18 cellular contexts compared by ENCODE assay signal in the genomic region with DNA sequence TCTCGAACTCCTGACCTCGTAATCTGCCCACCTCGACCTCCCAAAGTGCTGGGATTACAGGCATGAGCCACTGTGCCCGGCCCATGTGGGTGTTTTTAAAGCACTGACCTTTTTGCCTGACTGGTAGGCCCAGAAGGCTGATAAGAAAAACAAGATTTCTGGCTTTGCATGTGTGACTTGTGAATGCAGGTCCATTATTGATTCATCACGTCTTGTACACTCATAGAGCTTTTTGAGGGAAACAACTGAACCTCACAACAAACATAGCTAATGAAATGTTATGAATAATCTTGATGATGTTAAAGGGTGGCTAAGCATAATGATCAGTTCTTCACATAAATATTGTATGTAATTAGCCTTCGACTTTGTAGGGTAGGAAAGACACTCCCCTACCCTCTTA.
DNase-seq lines count a peak whose midpoint lies in the region; ATAC-seq and TF ChIP-seq lines count a peak whose summit lies in the region.
"Had no signal": no experiment of that assay in that cellular context is flagged by ENCODE, and none has a peak within 500 bp of the region (broad histone marks: within the 10 kb centered on the region; RNA-seq: fewer than 3 reads in every experiment).

No MANE protein-coding gene starts in this region.

- H3K4me3 Mint-ChIP-seq in osteocyte (ENCODE audit: unreplicated experiment) = no peak overlapping the region
- H3K4me3 Mint-ChIP-seq: CD8-positive, alpha-beta memory T cell; GM23338 had no signal

- H3K36me3 ChIP-seq in mammary epithelial cell (ENCODE audit: insufficient read depth, low read length) = no peaks in the 10 kb centered on the region
- no peaks in the 10 kb centered on the region for H3K36me3 ChIP-seq in breast epithelium
- no peaks in the 10 kb centered on the region for H3K36me3 ChIP-seq in esophagus muscularis mucosa
- H3K36me3 ChIP-seq in psoas muscle (ENCODE audit: insufficient read depth in 1 of 2, low read depth in 1 of 2) = no peaks in the 10 kb centered on the region
- H3K36me3 ChIP-seq: BLaER1 had no signal

- BruUV-seq in mammary epithelial cell (replicated peaks; lab: Mats Ljungman, UMichigan) = no TSS peak

- H3K4me3 ChIP-seq in mammary epithelial cell (replicated peaks in 1 of 3; ENCODE audit: insufficient read depth in 1 of 3, low read depth in 2 of 3, low read length in 3 of 3) (no peak overlapping the region), breast epithelium (no peak overlapping the region), esophagus muscularis mucosa (no peak overlapping the region), psoas muscle (no peak overlapping the region)
- H3K4me3 ChIP-seq: BLaER1, GM23338 had no signal

- no peak overlapping the region for H3K4me2 ChIP-seq in mammary epithelial cell (ENCODE audit: insufficient read depth, low read depth, low read length)
- H3K4me2 ChIP-seq: BLaER1, GM23338 had no signal

- in situ Hi-C loops in mammary epithelial cell (cut with MboI; ENCODE audit: low sequenced_read_pairs in 2 of 2) = no loop called here

- H4K20me1 ChIP-seq in mammary epithelial cell (ENCODE audit: insufficient read depth, low read length) = no peaks in the 10 kb centered on the region
- H4K20me1 ChIP-seq: BLaER1 had no signal

- intact Hi-C loops in mammary epithelial cell (cut with micrococcal nuclease) = no loop called here
- intact Hi-C loops in breast epithelium (cut with DNase I; ENCODE audit: low total_unique reads) = no loop called here
- intact Hi-C loops in esophagus muscularis mucosa (cut with DNase I) = no loop called here
- intact Hi-C loops in psoas muscle (cut with DNase I) = no loop called here

- H3K27me3 Mint-ChIP-seq in osteocyte (ENCODE audit: unreplicated experiment) = no peaks in the 10 kb centered on the region

- H2AFZ ChIP-seq in mammary epithelial cell (ENCODE audit: low read depth, low read length) = no peak overlapping the region
- H2AFZ ChIP-seq: GM23338 had no signal

- CTCF ChIA-PET in mammary epithelial cell (lab: Charles Lee; ENCODE audit: low non-redundant PET) = no interaction called here

- H3K27me3 ChIP-seq in mammary epithelial cell (ENCODE audit: insufficient read depth, low read length) = no peaks in the 10 kb centered on the region
- no peaks in the 10 kb centered on the region for H3K27me3 ChIP-seq in breast epithelium
- no peaks in the 10 kb centered on the region for H3K27me3 ChIP-seq in esophagus muscularis mucosa
- H3K27me3 ChIP-seq in psoas muscle (ENCODE audit: insufficient read depth in 3 of 3, low read length in 2 of 3) = no peaks in the 10 kb centered on the region
- H3K27me3 ChIP-seq: BLaER1 had no signal

- TF ChIP-seq CTCF in mammary epithelial cell (conservative IDR thresholded peaks at IDR 0.05 in 1 of 2, IDR thresholded peaks at IDR 0.05 in 1 of 2; ENCODE audit: extremely low read depth in 1 of 2, insufficient read depth in 1 of 2, low read depth in 1 of 2, low read length in 2 of 2) (no peak), breast epithelium (IDR thresholded peaks at IDR 0.05) (no peak), esophagus muscularis mucosa (IDR thresholded peaks at IDR 0.05) (no peak), osteocyte (IDR thresholded peaks at IDR 0.05) (no peak), psoas muscle (IDR thresholded peaks at IDR 0.05) (no peak)

- TF ChIP-seq EP300 in esophagus muscularis mucosa (IDR thresholded peaks at IDR 0.05) = no peak

- TF ChIP-seq POLR2A in breast epithelium (IDR thresholded peaks at IDR 0.05) (no peak), esophagus muscularis mucosa (IDR thresholded peaks at IDR 0.05; ENCODE audit: low read depth) (no peak)

- H3K27ac ChIP-seq in mammary epithelial cell (ENCODE audit: insufficient read depth, low read depth, low read length) = peak overlapping the region; percentile 76
- no peak overlapping the region for H3K27ac ChIP-seq in breast epithelium
- no peak overlapping the region for H3K27ac ChIP-seq in esophagus muscularis mucosa (replicated peaks in 1 of 4)
- H3K27ac ChIP-seq in psoas muscle = no peak overlapping the region
- H3K27ac ChIP-seq: 22Rv1, BLaER1 had no signal

- no peak overlapping the region for H3K9ac ChIP-seq in mammary epithelial cell (ENCODE audit: insufficient read depth, low read length)
- H3K9ac ChIP-seq: BLaER1 had no signal

- H3K4me1 ChIP-seq in mammary epithelial cell (ENCODE audit: insufficient read depth, low read length) (peaks cover 52% of the 10 kb centered on the region), breast epithelium (no peaks in the 10 kb centered on the region), esophagus muscularis mucosa (no peaks in the 10 kb centered on the region), psoas muscle (no peaks in the 10 kb centered on the region)
- H3K4me1 ChIP-seq: BLaER1 had no signal

- dilution Hi-C loops in mammary epithelial cell (cut with HindIII; ENCODE audit: low sequenced_read_pairs) = no loop called here

- H3K9me3 ChIP-seq in mammary epithelial cell (replicated peaks; ENCODE audit: insufficient read depth, low read length) (no peaks in the 10 kb centered on the region), breast epithelium (peaks cover 0 to 4% of the 10 kb centered on the region in 2 donors), esophagus muscularis mucosa (peaks cover 0 to 17% (median 4%) of the 10 kb centered on the region in 4 donors), psoas muscle (no peaks in the 10 kb centered on the region)
- H3K9me3 ChIP-seq: Caco-2 had no signal

- H3K9me3 Mint-ChIP-seq in osteocyte (ENCODE audit: unreplicated experiment) = peaks cover 20% of the 10 kb centered on the region
- H3K9me3 Mint-ChIP-seq: GM23338 had no signal

- ATAC-seq in psoas muscle (no peak), HG03175 (IDR thresholded peaks at IDR 0.05; ENCODE audit: unreplicated experiment) (no peak)
- ATAC-seq: GM23338, HepG2 had no signal

- no peaks in the 10 kb centered on the region for H3K79me2 ChIP-seq in mammary epithelial cell (ENCODE audit: insufficient read depth, low read length)

- H3K27ac Mint-ChIP-seq in osteocyte (ENCODE audit: unreplicated experiment) = peak overlapping the region; percentile 36
- H3K27ac Mint-ChIP-seq: CD8-positive, alpha-beta memory T cell; GM23338 had no signal

- no peak for DNase-seq in mammary epithelial cell
- DNase-seq in breast epithelium (ENCODE audit: low spot score in 2 of 2) = no peak
- peak; percentile 7 for DNase-seq in esophagus muscularis mucosa (ENCODE audit: extremely low spot score)
- DNase-seq in osteocyte (ENCODE audit: extremely low spot score, unreplicated experiment) = no peak
- no peak for DNase-seq in NCI-H446 treated with DMSO at 0.1 percent for 48 hours (lab: John Stamatoyannopoulos, UW)
- no peak for DNase-seq in psoas muscle
- no peak for DNase-seq in hepatic stellate cell (ENCODE audit: low spot score)
- DNase-seq: AML-193; Caco-2; CD8-positive, alpha-beta memory T cell; DND-41; GDM1; H7 had no signal

- 71% methylated on average over 6 of the region's 6 CpGs for WGBS in mammary epithelial cell (ENCODE audit: low coverage, missing lambda C conversion rate)
- 91% methylated on average over 6 of the region's 6 CpGs for WGBS in esophagus muscularis mucosa
- WGBS in psoas muscle, 3 donors = 87 to 93% (median 93%) methylated on average over 6 of the region's 6 CpGs

- peaks cover 33% of the 10 kb centered on the region for H3K4me1 Mint-ChIP-seq in osteocyte (ENCODE audit: unreplicated experiment)
- H3K4me1 Mint-ChIP-seq: CD8-positive, alpha-beta memory T cell had no signal

- peaks cover 21% of the 10 kb centered on the region for H3K36me3 Mint-ChIP-seq in osteocyte (ENCODE audit: unreplicated experiment)
- H3K36me3 Mint-ChIP-seq: CD8-positive, alpha-beta memory T cell had no signal
